ENCODE assay signal across 8 cellular contexts in genomic region chr11:122863704-122864326, GRCh38. TPM values are rescaled to one million over a fixed set of nuclear protein-coding genes. Genes with fewer than 3 reads are reported as not detected.
DNase-seq lines count a peak whose midpoint lies in the region; ATAC-seq, FAIRE-seq and TF ChIP-seq lines count a peak whose summit lies in the region.

No MANE protein-coding gene starts in this region.

- peak; percentile 86 for TF ChIP-seq CTCF in D721Med (IDR thresholded peaks at IDR 0.05; ENCODE audit: insufficient read depth, missing control alignments)

- peaks cover 0 to 7% of the 10 kb centered on the region in 2 donors for H3K27me3 Mint-ChIP-seq in T-cell

- no peak for FAIRE-seq in D721Med (lab: Jason Lieb, UNC)

- ATAC-seq in T-cell (replicated peaks in 1 of 4) (no peak), GM21515 (IDR thresholded peaks at IDR 0.05; ENCODE audit: unreplicated experiment) (no peak), HG02642 (IDR thresholded peaks at IDR 0.05; ENCODE audit: poor library complexity, unreplicated experiment) (no peak)

- H3K4me1 Mint-ChIP-seq in T-cell = no peaks in the 10 kb centered on the region

- peak overlapping the region; percentile 22 for H3K4me3 ChIP-seq in mononuclear cell (ENCODE audit: low read length)

- H3K9me3 ChIP-seq in mononuclear cell (ENCODE audit: low read depth, low read length) = no peaks in the 10 kb centered on the region

- H3K27me3 ChIP-seq in mononuclear cell (ENCODE audit: insufficient read depth, low read length) = peaks cover 4% of the 10 kb centered on the region

- H3K36me3 Mint-ChIP-seq in T-cell = no peaks in the 10 kb centered on the region

- no peaks in the 10 kb centered on the region for H3K9me3 Mint-ChIP-seq in T-cell

- H3K27ac Mint-ChIP-seq in T-cell = no peak overlapping the region

- POLR2A ChIA-PET in T-cell (lab: Charles Lee) = interaction anchor here (0.6 to 1.9 kb wide), 3 partner anchors 30 to 193 kb away, joined by 3 to 8 read pairs (median 3); no protein-coding TSS in a partner anchor

- DNase-seq in D721Med (ENCODE audit: insufficient read length, low spot score) (no peak), Kasumi-1 (lab: John Stamatoyannopoulos, UW) (peak; percentile 39 to 65), T-cell (peak in 20 of 34 experiments; percentile 10 to 45 (median 34)), dedifferentiated amniotic fluid mesenchymal stem cell (ENCODE audit: extremely low spot score) (peak; percentile 73), middle frontal gyrus (ENCODE audit: extremely low spot score, low spot score) (no peak)

- H3K4me3 Mint-ChIP-seq in T-cell = no peak overlapping the region

- CTCF ChIA-PET in T-cell (lab: Charles Lee) = interaction anchor here (0.6 to 2.3 kb wide), 25 partner anchors 9 to 383 kb away, joined by 3 to 26 read pairs (median 4); no protein-coding TSS in a partner anchor

- H3K4me1 ChIP-seq in mononuclear cell (ENCODE audit: insufficient read depth, low read length) = peaks cover 8% of the 10 kb centered on the region

RNA-seq across cellular contexts. Expression of gene JHY, which starts 18.7 kb away (rescaled TPM):
- 1 to 10 TPM; 2.8 to 7.3 (median 4.9) TPM for total RNA-seq in T-cell
- 2.3 TPM for total RNA-seq in mononuclear cell

RNA-seq across cellular contexts. Expression of gene CRTAM, which starts 25.5 kb away (rescaled TPM):
- total RNA-seq in T-cell (10 to 100 TPM in 2 of 5 donors, 1 to 10 TPM in 3; 3.1 to 12.1 (median 8.8) TPM), mononuclear cell (5.7 TPM)

Comparison
In these comparisons a context has a peak if more than half of its experiments do, and no peak if none do; other contexts are left out.
1. DNase-seq: peak in Kasumi-1 (2 of 2), T-cell (20 of 34) and dedifferentiated amniotic fluid mesenchymal stem cell (single experiment); none in D721Med (single experiment) and middle frontal gyrus (single experiment).